ENCODE assay signal across 9 cellular contexts in the genomic region with DNA sequence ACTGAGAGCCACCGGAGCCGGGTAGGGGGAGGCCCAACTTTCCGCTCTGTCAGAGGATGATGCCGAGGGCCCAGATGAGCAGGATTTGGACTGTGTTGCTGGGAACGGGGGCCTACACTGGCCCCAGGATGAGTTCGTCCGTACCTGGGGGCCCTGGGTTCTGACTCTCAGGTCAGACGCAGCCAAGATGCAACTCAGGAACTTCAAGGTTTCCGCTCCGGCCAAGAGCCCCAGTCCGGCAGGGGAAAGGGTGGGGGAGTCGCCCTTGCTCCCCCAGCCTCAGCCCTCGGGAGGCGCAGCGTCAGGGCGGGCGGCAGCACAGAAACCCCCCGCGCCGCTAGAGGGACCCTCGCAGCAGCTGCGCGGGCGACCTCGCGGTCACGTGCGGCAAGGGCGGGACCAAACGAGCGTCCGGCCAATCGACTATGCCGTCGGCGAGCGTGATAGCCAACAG. TPM values are rescaled to one million over a fixed set of nuclear protein-coding genes. Genes with fewer than 3 reads are reported as not detected.
A peak's percentile ranks its signal among the peaks of the same experiment; 100 is the strongest.
DNase-seq lines count a peak whose midpoint lies in the region; ATAC-seq, FAIRE-seq and TF ChIP-seq lines count a peak whose summit lies in the region.
"Had no signal": no experiment of that assay in that cellular context is flagged by ENCODE, and none has a peak within 500 bp of the region (broad histone marks: within the 10 kb centered on the region; RNA-seq: fewer than 3 reads in every experiment).

No MANE protein-coding gene starts in this region.

- no peak overlapping the region for H2AFZ ChIP-seq in H1 (ENCODE audit: low read length)

- TF ChIP-seq CTCF in AG10803 (conservative IDR thresholded peaks at IDR 0.05; ENCODE audit: low read length) (no peak), H1 (IDR thresholded peaks at IDR 0.05; ENCODE audit: control extremely low read depth in 1 of 3, insufficient read depth in 1 of 3, low read depth in 1 of 3, low read length in 3 of 3) (peak; percentile 53 to 73 (median 72); a peak in 3 of 4 replicates)

- H3K4me3 Mint-ChIP-seq in activated CD8-positive, alpha-beta T cell treated with anti-CD3 and anti-CD28 coated beads, Interleukin-2, amount 10 ng/mL, durations not matched to agents 7 days and 5 days = peak overlapping the region; percentile 81

- H3K4ac ChIP-seq in H1 (replicated peaks; ENCODE audit: insufficient read length, low read depth, low read length) (peak overlapping the region; percentile 65), mesendoderm (ENCODE audit: low read depth, low read length) (peak overlapping the region; percentile 82)

- POLR2A ChIA-PET in activated CD8-positive, alpha-beta T cell treated with anti-CD3 and anti-CD28 coated beads, Interleukin-2, amount 10 ng/mL, durations not matched to agents 7 days and 5 days (lab: Charles Lee) = interaction anchor here (0.9 to 3.2 kb wide), 8 partner anchors 27 to 121 kb away, joined by 3 to 14 read pairs (median 6); a partner anchor contains a TSS
- POLR2A ChIA-PET in H1 (lab: Charles Lee; ENCODE audit: partially characterized antibody) = interaction anchor here (0.7 to 3.7 kb wide), 18 partner anchors 9 to 235 kb away, joined by 3 to 20 read pairs (median 4); a partner anchor contains a TSS

- H3K27ac ChIP-seq in H1 (ENCODE audit: low read depth, low read length) (peak overlapping the region; percentile 88), mesendoderm (ENCODE audit: low read depth, low read length) (peak overlapping the region; percentile 96)

- H3K4me1 ChIP-seq in H1 (replicated peaks in 1 of 4; ENCODE audit: control insufficient read depth in 3 of 4, insufficient read depth in 4 of 4, low read length in 3 of 4) (peaks cover 0 to 7% (median under 1%) of the 10 kb centered on the region in 4 experiments; a peak in 4 of 7 replicates), mesendoderm (ENCODE audit: control insufficient read depth, low read depth, low read length) (peaks cover 2% of the 10 kb centered on the region)

- H3K4me1 Mint-ChIP-seq in activated CD8-positive, alpha-beta T cell treated with anti-CD3 and anti-CD28 coated beads, Interleukin-2, amount 10 ng/mL, durations not matched to agents 7 days and 5 days (ENCODE audit: low read depth) = peaks cover 25% of the 10 kb centered on the region

- CTCF ChIA-PET in activated CD8-positive, alpha-beta T cell treated with anti-CD3 and anti-CD28 coated beads, Interleukin-2, amount 10 ng/mL, durations not matched to agents 7 days and 5 days (lab: Charles Lee) = interaction anchor here (0.7 to 4.3 kb wide), 41 partner anchors 11 to 239 kb away, joined by 3 to 47 read pairs (median 5); a partner anchor contains a TSS
- CTCF ChIA-PET in H1 (lab: Charles Lee; ENCODE audit: partially characterized antibody) = interaction anchor here (0.6 to 6.5 kb wide), 41 partner anchors 8 to 231 kb away, joined by 3 to 48 read pairs (median 5); a partner anchor contains a TSS

- no peaks in the 10 kb centered on the region for H3K27me3 Mint-ChIP-seq in activated CD8-positive, alpha-beta T cell treated with anti-CD3 and anti-CD28 coated beads, Interleukin-2, amount 10 ng/mL, durations not matched to agents 7 days and 5 days (ENCODE audit: low read depth)

- no peak for TF ChIP-seq RAD21 in H1 (IDR thresholded peaks at IDR 0.05 in 1 of 2, conservative IDR thresholded peaks at IDR 0.05 in 1 of 2; ENCODE audit: low read depth in 2 of 2, low read length in 2 of 2)

- H3K27me3 ChIP-seq in H1 (replicated peaks in 1 of 4; ENCODE audit: control insufficient read depth in 3 of 4, extremely low read depth in 1 of 4, insufficient read depth in 3 of 4, low read length in 3 of 4) = no peaks in the 10 kb centered on the region
- H3K27me3 ChIP-seq in mesendoderm (ENCODE audit: insufficient read depth, low read length, poor library complexity) = no peaks in the 10 kb centered on the region

- WGBS in H1 (ENCODE audit: extremely low coverage in 1 of 2, insufficient coverage in 1 of 2, insufficient read length in 1 of 2, insufficient replicate concordance in 2 of 2, low coverage in 1 of 2, low lambda C conversion rate in 2 of 2, missing lambda C conversion rate in 1 of 2), 2 experiments = 0% methylated on average over 37 of the region's 37 CpGs; no CpG with 5 or more reads in 1 of the 2 experiments
- no CpG with 5 or more reads among the region's 37 CpGs for WGBS in mesendoderm (ENCODE audit: extremely low coverage, insufficient coverage, low lambda C conversion rate)

- H2BK15ac ChIP-seq in H1 (ENCODE audit: low read length) = peak overlapping the region; percentile 54; the same call in 1 of the 2 replicates
- H2BK15ac ChIP-seq in mesendoderm (replicated peaks; ENCODE audit: low read depth) = no peak overlapping the region

- peaks cover 2% of the 10 kb centered on the region; the same call in 1 of the 2 replicates for H3K23me2 ChIP-seq in H1 (ENCODE audit: low read depth, low read length)

- H3K56ac ChIP-seq in H1 (replicated peaks; ENCODE audit: insufficient read length, low read depth, low read length) = peak overlapping the region; percentile 90
- peak overlapping the region; percentile 89 for H3K56ac ChIP-seq in mesendoderm (ENCODE audit: low read length)

- peak overlapping the region; percentile 88 for H3K4me3 ChIP-seq in AG10803 (ENCODE audit: low read length)
- peak overlapping the region; percentile 66 to 92 (median 86) for H3K4me3 ChIP-seq in H1 (ENCODE audit: extremely low read depth in 1 of 4, insufficient read depth in 2 of 4, low read depth in 3 of 4, low read length in 4 of 4)
- peak overlapping the region; percentile 40 for H3K4me3 ChIP-seq in mesendoderm (ENCODE audit: low read length)

- H3K9ac ChIP-seq in H1 (replicated peaks in 1 of 4; ENCODE audit: extremely low read depth in 1 of 4, low read depth in 3 of 4, low read length in 3 of 4) (peak overlapping the region in 2 of 4 experiments; percentile 73 to 79; a peak in 4 of 7 replicates), mesendoderm (ENCODE audit: low read length) (peak overlapping the region; percentile 90)

- no peak for TF ChIP-seq EP300 in H1 (IDR thresholded peaks at IDR 0.05; ENCODE audit: borderline replicate concordance in 1 of 2, low read depth in 2 of 2, low read length in 2 of 2)

- H2BK20ac ChIP-seq in H1 (ENCODE audit: low read length) = no peak overlapping the region

- H3K18ac ChIP-seq in H1 (ENCODE audit: extremely low read depth, low read length) = peak overlapping the region; percentile 89; the same call in 1 of the 2 replicates
- H3K18ac ChIP-seq in mesendoderm (ENCODE audit: low read length) = peak overlapping the region; percentile 94

- H3K36me3 ChIP-seq in H1 (ENCODE audit: control insufficient read depth in 2 of 4, insufficient read depth in 4 of 4, low read length in 3 of 4) = peaks cover 0 to 6% (median 4%) of the 10 kb centered on the region in 4 experiments; a peak in 4 of 8 replicates
- peaks cover 2% of the 10 kb centered on the region for H3K36me3 ChIP-seq in mesendoderm (ENCODE audit: control insufficient read depth, insufficient read depth, low read length)

- no peaks in the 10 kb centered on the region for H3K9me3 ChIP-seq in H1 (ENCODE audit: insufficient read depth in 2 of 2, low read depth in 1 of 2, low read length in 1 of 2)

- peaks cover 3 to 4% of the 10 kb centered on the region in 2 experiments for H4K20me1 ChIP-seq in H1 (replicated peaks in 1 of 2; ENCODE audit: control insufficient read depth in 1 of 2, insufficient read depth in 2 of 2, low read length in 2 of 2)

- DNase-seq in AG10803 (ENCODE audit: low read depth) (peak; percentile 84), NCI-H345 treated with DMSO at 0.1 percent for 48 hours (lab: John Stamatoyannopoulos, UW; ENCODE audit: unreplicated experiment) (peak; percentile 80), H1 (ENCODE audit: low read depth in 1 of 2, low spot score in 2 of 2) (peak in 1 of 2 experiments; percentile 78), mesendoderm (peak; percentile 96)
- peak; percentile 89 for DNase-seq in activated CD8-positive, alpha-beta T cell treated with anti-CD3 and anti-CD28 coated beads, Interleukin-2, amount 10 ng/mL, durations not matched to agents 7 days and 5 days
- DNase-seq in stimulated activated CD8-positive, alpha-beta memory T cell treated with anti-CD3 and anti-CD28 coated beads, Interleukin-15, amount 100 ng/mL, for 48 hours (ENCODE audit: low read depth in 2 of 2) = peak; percentile 82 to 85

- peak overlapping the region; percentile 94 for H3K27ac Mint-ChIP-seq in activated CD8-positive, alpha-beta T cell treated with anti-CD3 and anti-CD28 coated beads, Interleukin-2, amount 10 ng/mL, durations not matched to agents 7 days and 5 days

- H4K8ac ChIP-seq in H1 (ENCODE audit: extremely low read depth, insufficient read depth, low read length) (peak overlapping the region; percentile 81), mesendoderm (ENCODE audit: low read depth, low read length) (peak overlapping the region; percentile 30)

- H2BK5ac ChIP-seq in H1 (ENCODE audit: low read depth, low read length) = no peak overlapping the region
- peak overlapping the region; percentile 20 for H2BK5ac ChIP-seq in mesendoderm (ENCODE audit: low read length)

- H3K79me1 ChIP-seq in H1 (ENCODE audit: low read depth, low read length) = no peaks in the 10 kb centered on the region
- H3K79me1 ChIP-seq in mesendoderm (ENCODE audit: low read length) = peaks cover 2% of the 10 kb centered on the region

- peak overlapping the region; percentile 2 to 92 for H3K4me2 ChIP-seq in H1 (ENCODE audit: insufficient read depth in 1 of 2, low read depth in 2 of 2, low read length in 2 of 2)
- H3K4me2 ChIP-seq in mesendoderm (ENCODE audit: low read length) = peak overlapping the region; percentile 82

- peak overlapping the region; percentile 86 for H4K5ac ChIP-seq in H1 (ENCODE audit: insufficient read length, low read depth, low read length)
- H4K5ac ChIP-seq in mesendoderm (ENCODE audit: low read length) = no peak overlapping the region

- no peak for TF ChIP-seq POLR2A in H1 (IDR thresholded peaks at IDR 0.05; ENCODE audit: control extremely low read depth in 1 of 2, low read depth in 2 of 2, low read length in 2 of 2)

- H4K91ac ChIP-seq in H1 (replicated peaks; ENCODE audit: insufficient read length, low read length) = peak overlapping the region; percentile 52

- ATAC-seq in GM18907 (IDR thresholded peaks at IDR 0.05; ENCODE audit: unreplicated experiment) = peak; percentile 87
- peak; percentile 62 for ATAC-seq in HG03139 (IDR thresholded peaks at IDR 0.05; ENCODE audit: unreplicated experiment)
- peak; percentile 86 for ATAC-seq in activated CD8-positive, alpha-beta T cell treated with anti-CD3 and anti-CD28 coated beads, Interleukin-2, amount 10 ng/mL, durations not matched to agents 7 days and 5 days

- H2AK5ac ChIP-seq in H1 (ENCODE audit: low read depth, low read length) (no peak overlapping the region), mesendoderm (ENCODE audit: low read length) (no peak overlapping the region)

- H3K23ac ChIP-seq in H1 (ENCODE audit: insufficient read length) (no peak overlapping the region), mesendoderm (ENCODE audit: low read length) (no peak overlapping the region)

- no peaks in the 10 kb centered on the region for H3K9me3 Mint-ChIP-seq in activated CD8-positive, alpha-beta T cell treated with anti-CD3 and anti-CD28 coated beads, Interleukin-2, amount 10 ng/mL, durations not matched to agents 7 days and 5 days (ENCODE audit: insufficient read depth)

- 0 out of 2 replicates have a peak overlapping the region, but pooled peaks have one; percentile 71 for H2BK12ac ChIP-seq in H1 (ENCODE audit: low read depth, low read length)

- no peak for FAIRE-seq in H1 (lab: Jason Lieb, UNC)

- no peak overlapping the region for H3K14ac ChIP-seq in H1 (ENCODE audit: insufficient read length)

- H2BK120ac ChIP-seq in H1 (replicated peaks; ENCODE audit: low read depth, low read length) (no peak overlapping the region), mesendoderm (ENCODE audit: low read depth, low read length) (no peak overlapping the region)

- H3K79me2 ChIP-seq in H1 (ENCODE audit: control insufficient read depth in 1 of 2, insufficient read depth in 2 of 2, low read length in 2 of 2) = peaks cover 0 to 10% of the 10 kb centered on the region in 2 experiments; a peak in 1 of 4 replicates
- H3K79me2 ChIP-seq in mesendoderm (ENCODE audit: control insufficient read depth, insufficient read depth, low read length) = no peaks in the 10 kb centered on the region

- H3K36me3 Mint-ChIP-seq in activated CD8-positive, alpha-beta T cell treated with anti-CD3 and anti-CD28 coated beads, Interleukin-2, amount 10 ng/mL, durations not matched to agents 7 days and 5 days (ENCODE audit: low read depth) = peaks cover 19% of the 10 kb centered on the region

RNA-seq across cellular contexts. Expression of a gene that starts 0.2 kb away (rescaled TPM):
- total RNA-seq in activated CD8-positive, alpha-beta T cell treated with anti-CD3 and anti-CD28 coated beads, Interleukin-2, amount 10 ng/mL, durations not matched to agents 7 days and 5 days = 10 to 100 TPM; 69.1 to 79.2 TPM
- 184 and 186 TPM in 2 replicates for total RNA-seq in H1 (2021; fragmentation: NEBNext Ultra II Directional; extraction: Animal tissue kit (Norgen Biotek cat#: 25700))
- polyA plus RNA-seq in H1 (2011; rRNA removed) = 535 and 640 TPM in 2 replicates
- polyA plus RNA-seq in H1 (2011; cell fraction: cytosol; rRNA removed) = 443 TPM
- 284 TPM for polyA plus RNA-seq in H1 (2011; cell fraction: nucleus; rRNA removed)
- polyA plus RNA-seq in H1 (2012, experiment 1 of 2) = 213 to 322 TPM (median 296 TPM) in 4 replicates
- polyA plus RNA-seq in H1 (2012, experiment 2 of 2) = 334 TPM
- polyA plus RNA-seq in H1 (2013, experiment 1 of 2) = 189 TPM
- polyA plus RNA-seq in H1 (2013, experiment 2 of 2) = 188 TPM
- 77.4 and 96.4 TPM in 2 replicates for polyA minus RNA-seq in H1 (2011; rRNA and poly(A)+ RNA removed)
- polyA minus RNA-seq in H1 (2011; cell fraction: cytosol; rRNA and poly(A)+ RNA removed) = 111 TPM
- polyA minus RNA-seq in H1 (2011; cell fraction: nucleus; rRNA and poly(A)+ RNA removed) = 76.0 TPM
- polyA plus RNA-seq in mesendoderm (2013, experiment 1 of 2) = 130 TPM
- polyA plus RNA-seq in mesendoderm (2013, experiment 2 of 2) = 132 TPM

RNA-seq across cellular contexts. Expression of a gene that starts 13.5 kb away (rescaled TPM):
- total RNA-seq in activated CD8-positive, alpha-beta T cell treated with anti-CD3 and anti-CD28 coated beads, Interleukin-2, amount 10 ng/mL, durations not matched to agents 7 days and 5 days = 10 to 100 TPM; 21.2 to 25.7 TPM
- 18.3 and 19.6 TPM in 2 replicates for total RNA-seq in H1 (2021; fragmentation: NEBNext Ultra II Directional; extraction: Animal tissue kit (Norgen Biotek cat#: 25700))
- 13.0 and 20.2 TPM in 2 replicates for polyA plus RNA-seq in H1 (2011; rRNA removed)
- 13.9 TPM for polyA plus RNA-seq in H1 (2011; cell fraction: cytosol; rRNA removed)
- polyA plus RNA-seq in H1 (2011; cell fraction: nucleus; rRNA removed) = 13.3 TPM
- polyA plus RNA-seq in H1 (2012, experiment 1 of 2) = 0.94 to 19.7 TPM (median 15.7 TPM) in 4 replicates
- polyA plus RNA-seq in H1 (2012, experiment 2 of 2) = 17.1 TPM
- 11.2 TPM for polyA plus RNA-seq in H1 (2013, experiment 1 of 2)
- 10.0 TPM for polyA plus RNA-seq in H1 (2013, experiment 2 of 2)
- polyA minus RNA-seq in H1 (2011; rRNA and poly(A)+ RNA removed) = 5.2 and 10.9 TPM in 2 replicates
- 7.0 TPM for polyA minus RNA-seq in H1 (2011; cell fraction: cytosol; rRNA and poly(A)+ RNA removed)
- 9.8 TPM for polyA minus RNA-seq in H1 (2011; cell fraction: nucleus; rRNA and poly(A)+ RNA removed)
- 10.2 TPM for polyA plus RNA-seq in mesendoderm (2013, experiment 1 of 2)
- polyA plus RNA-seq in mesendoderm (2013, experiment 2 of 2) = 10.9 TPM

RNA-seq across cellular contexts. Expression of a gene that starts 16.9 kb away (rescaled TPM):
- under 1 TPM; 0.50 to 0.99 TPM for total RNA-seq in activated CD8-positive, alpha-beta T cell treated with anti-CD3 and anti-CD28 coated beads, Interleukin-2, amount 10 ng/mL, durations not matched to agents 7 days and 5 days
- total RNA-seq in H1 (2021; fragmentation: NEBNext Ultra II Directional; extraction: Animal tissue kit (Norgen Biotek cat#: 25700)) = 1.4 and 2.0 TPM in 2 replicates
- polyA plus RNA-seq in H1 (2011; rRNA removed) = 3.1 and 4.6 TPM in 2 replicates
- polyA plus RNA-seq in H1 (2011; cell fraction: cytosol; rRNA removed) = 2.0 TPM
- polyA plus RNA-seq in H1 (2011; cell fraction: nucleus; rRNA removed) = 1.9 TPM
- polyA plus RNA-seq in H1 (2012, experiment 1 of 2) = 1.2 to 2.1 TPM (median 1.8 TPM) in 4 replicates
- polyA plus RNA-seq in H1 (2012, experiment 2 of 2) = 2.2 TPM
- 1.5 TPM for polyA plus RNA-seq in H1 (2013, experiment 1 of 2)
- 1.3 TPM for polyA plus RNA-seq in H1 (2013, experiment 2 of 2)
- 1.8 and 2.0 TPM in 2 replicates for polyA minus RNA-seq in H1 (2011; rRNA and poly(A)+ RNA removed)
- polyA minus RNA-seq in H1 (2011; cell fraction: cytosol; rRNA and poly(A)+ RNA removed) = 0.95 TPM
- polyA minus RNA-seq in H1 (2011; cell fraction: nucleus; rRNA and poly(A)+ RNA removed) = 1.4 TPM
- polyA plus RNA-seq in mesendoderm (2013, experiment 1 of 2) = 0.72 TPM
- 0.69 TPM for polyA plus RNA-seq in mesendoderm (2013, experiment 2 of 2)

RNA-seq across cellular contexts. Expression of a gene that starts 27.3 kb away (rescaled TPM):
- total RNA-seq in activated CD8-positive, alpha-beta T cell treated with anti-CD3 and anti-CD28 coated beads, Interleukin-2, amount 10 ng/mL, durations not matched to agents 7 days and 5 days = 10 to 100 TPM; 36.3 to 36.6 TPM
- 19.4 and 23.3 TPM in 2 replicates for total RNA-seq in H1 (2021; fragmentation: NEBNext Ultra II Directional; extraction: Animal tissue kit (Norgen Biotek cat#: 25700))
- polyA plus RNA-seq in H1 (2011; rRNA removed) = 25.8 and 41.3 TPM in 2 replicates
- 27.5 TPM for polyA plus RNA-seq in H1 (2011; cell fraction: cytosol; rRNA removed)
- polyA plus RNA-seq in H1 (2011; cell fraction: nucleus; rRNA removed) = 27.6 TPM
- 10.1 to 20.1 TPM (median 18.5 TPM) in 4 replicates for polyA plus RNA-seq in H1 (2012, experiment 1 of 2)
- 13.0 TPM for polyA plus RNA-seq in H1 (2012, experiment 2 of 2)
- polyA plus RNA-seq in H1 (2013, experiment 1 of 2) = 16.0 TPM
- polyA plus RNA-seq in H1 (2013, experiment 2 of 2) = 15.8 TPM
- 3.8 and 5.2 TPM in 2 replicates for polyA minus RNA-seq in H1 (2011; rRNA and poly(A)+ RNA removed)
- 14.0 TPM for polyA minus RNA-seq in H1 (2011; cell fraction: cytosol; rRNA and poly(A)+ RNA removed)
- polyA minus RNA-seq in H1 (2011; cell fraction: nucleus; rRNA and poly(A)+ RNA removed) = 11.7 TPM
- polyA plus RNA-seq in mesendoderm (2013, experiment 1 of 2) = 12.1 TPM
- 11.8 TPM for polyA plus RNA-seq in mesendoderm (2013, experiment 2 of 2)

RNA-seq across cellular contexts. Expression of a gene that starts 41.8 kb away (rescaled TPM):
- total RNA-seq in activated CD8-positive, alpha-beta T cell treated with anti-CD3 and anti-CD28 coated beads, Interleukin-2, amount 10 ng/mL, durations not matched to agents 7 days and 5 days = not detected
- total RNA-seq in H1 (2021; fragmentation: NEBNext Ultra II Directional; extraction: Animal tissue kit (Norgen Biotek cat#: 25700)) = not detected in 2 replicates
- not detected in 2 replicates for polyA plus RNA-seq in H1 (2011; rRNA removed)
- not detected for polyA plus RNA-seq in H1 (2011; cell fraction: cytosol; rRNA removed)
- polyA plus RNA-seq in H1 (2011; cell fraction: nucleus; rRNA removed) = not detected
- not detected in 4 replicates for polyA plus RNA-seq in H1 (2012, experiment 1 of 2)
- polyA plus RNA-seq in H1 (2012, experiment 2 of 2) = not detected
- not detected for polyA plus RNA-seq in H1 (2013, experiment 1 of 2)
- polyA plus RNA-seq in H1 (2013, experiment 2 of 2) = not detected
- not detected in 2 replicates for polyA minus RNA-seq in H1 (2011; rRNA and poly(A)+ RNA removed)
- not detected for polyA minus RNA-seq in H1 (2011; cell fraction: cytosol; rRNA and poly(A)+ RNA removed)
- not detected for polyA minus RNA-seq in H1 (2011; cell fraction: nucleus; rRNA and poly(A)+ RNA removed)
- polyA plus RNA-seq in mesendoderm (2013, experiment 1 of 2) = not detected
- not detected for polyA plus RNA-seq in mesendoderm (2013, experiment 2 of 2)
- total RNA-seq: T-helper 1 cell treated with Interleukin-12 subunit alpha and Interleukin-12 subunit beta and Interleukin-4 antibody, amounts not matched to agents 30 ng/mL and 1 ng/mL, for 36 hours had no signal
